ENCODE assay signal across 31 cellular contexts in genomic region chr17:9828296-9829059, GRCh38. TPM values are rescaled to one million over a fixed set of nuclear protein-coding genes. Genes with fewer than 3 reads are reported as not detected.
DNase-seq lines count a peak whose midpoint lies in the region; ATAC-seq, FAIRE-seq and TF ChIP-seq lines count a peak whose summit lies in the region.
"Had no signal": no experiment of that assay in that cellular context is flagged by ENCODE, and none has a peak within 500 bp of the region (broad histone marks: within the 10 kb centered on the region; RNA-seq: fewer than 3 reads in every experiment).

No MANE protein-coding gene starts in this region.

- peaks cover 6% of the 10 kb centered on the region for H3K4me1 Mint-ChIP-seq in astrocyte (ENCODE audit: low read depth, unreplicated experiment)
- H3K4me1 Mint-ChIP-seq: stimulated activated naive B cell treated with anti-CD40 and anti-IgM and Interleukin-4, amounts not matched to agents 10 μg/mL and 1 μg/mL and 100 μg/mL, for 72 hours had no signal

- no peaks in the 10 kb centered on the region for H3K36me3 Mint-ChIP-seq in astrocyte (ENCODE audit: low read depth, unreplicated experiment)
- H3K36me3 Mint-ChIP-seq: stimulated activated naive B cell treated with anti-CD40 and anti-IgM and Interleukin-4, amounts not matched to agents 10 μg/mL and 1 μg/mL and 100 μg/mL, for 72 hours had no signal

- peaks cover 16% of the 10 kb centered on the region for H3K27me3 Mint-ChIP-seq in astrocyte (ENCODE audit: low read depth, unreplicated experiment)

- no peak overlapping the region for H3K27ac Mint-ChIP-seq in astrocyte (ENCODE audit: unreplicated experiment)
- H3K27ac Mint-ChIP-seq: activated naive CD4-positive, alpha-beta T cell treated with anti-CD3 and anti-CD28 coated beads for 36 hours; activated T-helper 1 cell treated with anti-CD3 and anti-CD28 coated beads, Interleukin-12 subunit alpha, Interleukin-12 subunit beta, Interleukin-2, Interleukin-4 antibody, amounts not matched to agents 30 ng/mL and 10 ng/mL and 1 ng/mL, durations not matched to agents 14 hours and 24 hours and 36 hours; stimulated activated naive B cell treated with anti-CD40 and anti-IgM and Interleukin-4, amounts not matched to agents 10 μg/mL and 1 μg/mL and 100 μg/mL, for 72 hours had no signal

- no peak overlapping the region for H2AFZ ChIP-seq in astrocyte (ENCODE audit: low read depth, low read length)

- no peak for FAIRE-seq in astrocyte (lab: Jason Lieb, UNC)
- FAIRE-seq: K562, TTC549 had no signal

- no peak for TF ChIP-seq CTCF in astrocyte (IDR thresholded peaks at IDR 0.05; ENCODE audit: insufficient read depth, low read depth, low read length)
- TF ChIP-seq CTCF in omental fat pad (IDR thresholded peaks at IDR 0.05), result no peak
- no peak for TF ChIP-seq CTCF in vagina (IDR thresholded peaks at IDR 0.05)
- no peak for TF ChIP-seq CTCF in GM13976 (IDR thresholded peaks at IDR 0.05; ENCODE audit: borderline replicate concordance, control extremely low read depth, extremely low read depth, insufficient read depth, missing control alignments)

- H3K9ac ChIP-seq in astrocyte (ENCODE audit: low read length), result no peak overlapping the region

- H3K4me1 ChIP-seq in astrocyte (ENCODE audit: insufficient read depth, low read length), result no peaks in the 10 kb centered on the region
- peaks cover 8% of the 10 kb centered on the region for H3K4me1 ChIP-seq in vagina
- H3K4me1 ChIP-seq: breast epithelium, foreskin keratinocyte, right lobe of liver had no signal

- no peaks in the 10 kb centered on the region for H3K79me2 ChIP-seq in astrocyte (ENCODE audit: insufficient read depth, low read length)

- no peaks in the 10 kb centered on the region for H4K20me1 ChIP-seq in astrocyte (ENCODE audit: insufficient read depth, low read length)

- H3K4me3 ChIP-seq in astrocyte (ENCODE audit: insufficient read depth, low read depth, low read length) (no peak overlapping the region), vagina (no peak overlapping the region)
- H3K4me3 ChIP-seq: breast epithelium, coronary artery, K562, right lobe of liver had no signal

- H3K4me2 ChIP-seq in astrocyte (ENCODE audit: low read length), result no peak overlapping the region

- H3K27ac ChIP-seq in astrocyte (ENCODE audit: low read depth, low read length) (no peak overlapping the region), vagina (peak overlapping the region; percentile 64)
- H3K27ac ChIP-seq: breast epithelium, C4-2B, coronary artery, foreskin keratinocyte had no signal

- DNase-seq in astrocyte (ENCODE audit: low read depth) (peak; percentile 61), iris pigment epithelial cell (ENCODE audit: low read depth) (peak; percentile 26), omental fat pad (ENCODE audit: low spot score) (no peak), vagina (ENCODE audit: extremely low spot score in 2 of 2) (no peak), GM13976 (ENCODE audit: low spot score) (no peak), HT-29 (ENCODE audit: low spot score) (no peak)
- no peak for DNase-seq in activated CD8-positive, alpha-beta memory T cell treated with anti-CD3 and anti-CD28 coated beads, Interleukin-2, amount 50 U/mL, for 4 hours
- DNase-seq: activated CD4-positive, alpha-beta T cell treated with anti-CD3 and anti-CD28 coated beads, Interleukin-2, amount 50 U/mL, for 48 hours; activated naive CD4-positive, alpha-beta T cell treated with anti-CD3 and anti-CD28 coated beads for 36 hours; amygdala; DND-41; effector memory CD4-positive, alpha-beta T cell; erythroblast; foreskin keratinocyte; HCEC 1CT; left ventricle myocardium superior; NCI-H1092 treated with DMSO at 0.1 percent for 48 hours; NCI-H187 treated with DMSO at 0.1 percent for 48 hours; NCI-H526 treated with DMSO at 0.1 percent for 48 hours; right lobe of liver; stimulated activated naive B cell treated with anti-CD40 and anti-IgM and Interleukin-4, amounts not matched to agents 10 μg/mL and 1 μg/mL and 100 μg/mL, for 72 hours had no signal

- intact Hi-C loops in vagina (cut with DNase I), result no loop called here

- ATAC-seq in omental fat pad (ENCODE audit: low FRiP score), result peak; percentile 71
- ATAC-seq: foreskin keratinocyte; K562; left ventricle myocardium superior; Panc1; right lobe of liver; stimulated activated naive B cell treated with anti-CD40 and anti-IgM and Interleukin-4, amounts not matched to agents 10 μg/mL and 1 μg/mL and 100 μg/mL, for 72 hours had no signal

- H3K27me3 ChIP-seq in astrocyte (ENCODE audit: insufficient read depth, low read length) (peaks cover 2% of the 10 kb centered on the region), vagina (no peaks in the 10 kb centered on the region)
- H3K27me3 ChIP-seq: breast epithelium, foreskin keratinocyte, right lobe of liver had no signal

- peaks cover 4% of the 10 kb centered on the region for H3K9me3 Mint-ChIP-seq in astrocyte (ENCODE audit: unreplicated experiment)
- H3K9me3 Mint-ChIP-seq: activated naive CD4-positive, alpha-beta T cell treated with anti-CD3 and anti-CD28 coated beads for 36 hours; activated T-helper 1 cell treated with anti-CD3 and anti-CD28 coated beads, Interleukin-12 subunit alpha, Interleukin-12 subunit beta, Interleukin-2, Interleukin-4 antibody, amounts not matched to agents 30 ng/mL and 10 ng/mL and 1 ng/mL, durations not matched to agents 14 hours and 24 hours and 36 hours; stimulated activated naive B cell treated with anti-CD40 and anti-IgM and Interleukin-4, amounts not matched to agents 10 μg/mL and 1 μg/mL and 100 μg/mL, for 72 hours had no signal

- no peak overlapping the region for H3K4me3 Mint-ChIP-seq in astrocyte (ENCODE audit: unreplicated experiment)
- H3K4me3 Mint-ChIP-seq: activated naive CD4-positive, alpha-beta T cell treated with anti-CD3 and anti-CD28 coated beads for 36 hours; activated T-helper 1 cell treated with anti-CD3 and anti-CD28 coated beads, Interleukin-12 subunit alpha, Interleukin-12 subunit beta, Interleukin-2, Interleukin-4 antibody, amounts not matched to agents 30 ng/mL and 10 ng/mL and 1 ng/mL, durations not matched to agents 14 hours and 24 hours and 36 hours; stimulated activated naive B cell treated with anti-CD40 and anti-IgM and Interleukin-4, amounts not matched to agents 10 μg/mL and 1 μg/mL and 100 μg/mL, for 72 hours had no signal

- no peaks in the 10 kb centered on the region for H3K9me3 ChIP-seq in astrocyte (ENCODE audit: insufficient read depth, low read depth, low read length)
- no peaks in the 10 kb centered on the region for H3K9me3 ChIP-seq in vagina
- H3K9me3 ChIP-seq: breast epithelium, right lobe of liver had no signal

- H3K36me3 ChIP-seq in astrocyte (ENCODE audit: insufficient read depth, low read length) (no peaks in the 10 kb centered on the region), vagina (no peaks in the 10 kb centered on the region)
- H3K36me3 ChIP-seq: breast epithelium, right lobe of liver had no signal

- in situ Hi-C loops in GM13976 (cut with MboI; ENCODE audit: low sequenced_read_pairs, unreplicated experiment), result no loop called here

- no peak for TF ChIP-seq POLR2A in vagina (IDR thresholded peaks at IDR 0.05)

RNA-seq across cellular contexts. Expression of gene GLP2R, which starts 2.8 kb away (rescaled TPM):
- 0.17 and 0.41 TPM in 2 replicates for total RNA-seq in astrocyte
- total RNA-seq in omental fat pad, result 10 to 100 TPM; 11.2 to 33.0 (median 21.3) TPM
- 2.9 TPM for total RNA-seq in vagina
- total RNA-seq in HT-29 (2014; rRNA removed; shearing (Covaris generic)), result 0.03 TPM in 1 of 2 replicates, not detected in the other
- total RNA-seq: activated naive CD4-positive, alpha-beta T cell treated with anti-CD3 and anti-CD28 coated beads for 36 hours; activated T-helper 1 cell treated with anti-CD3 and anti-CD28 coated beads, Interleukin-12 subunit alpha, Interleukin-12 subunit beta, Interleukin-2, Interleukin-4 antibody, amounts not matched to agents 30 ng/mL and 10 ng/mL and 1 ng/mL, durations not matched to agents 14 hours and 24 hours and 36 hours; foreskin keratinocyte; K562 had no signal

RNA-seq across cellular contexts. Expression of gene GSG1L2, which starts 6.6 kb away (rescaled TPM):
- total RNA-seq in astrocyte (not detected in 2 replicates), omental fat pad (not detected), vagina (not detected)
- not detected in 2 replicates for total RNA-seq in HT-29 (2014; rRNA removed; shearing (Covaris generic))
- total RNA-seq: activated naive CD4-positive, alpha-beta T cell treated with anti-CD3 and anti-CD28 coated beads for 36 hours; activated T-helper 1 cell treated with anti-CD3 and anti-CD28 coated beads, Interleukin-12 subunit alpha, Interleukin-12 subunit beta, Interleukin-2, Interleukin-4 antibody, amounts not matched to agents 30 ng/mL and 10 ng/mL and 1 ng/mL, durations not matched to agents 14 hours and 24 hours and 36 hours; breast epithelium; foreskin keratinocyte; HT1080; K562; left ventricle myocardium superior; M059J; posterior vena cava; right lobe of liver had no signal

RNA-seq across cellular contexts. Expression of gene DHRS7C, which starts 37.1 kb away (rescaled TPM):
- not detected in 2 replicates for total RNA-seq in astrocyte
- total RNA-seq in omental fat pad, result not detected
- not detected for total RNA-seq in vagina
- total RNA-seq in HT-29 (2014; rRNA removed; shearing (Covaris generic)), result not detected in 2 replicates
- total RNA-seq: activated naive CD4-positive, alpha-beta T cell treated with anti-CD3 and anti-CD28 coated beads for 36 hours; activated T-helper 1 cell treated with anti-CD3 and anti-CD28 coated beads, Interleukin-12 subunit alpha, Interleukin-12 subunit beta, Interleukin-2, Interleukin-4 antibody, amounts not matched to agents 30 ng/mL and 10 ng/mL and 1 ng/mL, durations not matched to agents 14 hours and 24 hours and 36 hours; breast epithelium; foreskin keratinocyte; HT1080; K562; M059J; posterior vena cava; right lobe of liver had no signal

Comparison
In these comparisons a context has a peak if more than half of its experiments do, and no peak if none do; other contexts are left out.
1. DNase-seq: peak in astrocyte (single experiment) and iris pigment epithelial cell (single experiment); none in omental fat pad (single experiment), vagina (0 of 2), GM13976 (single experiment), HT-29 (single experiment) and activated CD8-positive, alpha-beta memory T cell treated with anti-CD3 and anti-CD28 coated beads, Interleukin-2, amount 50 U/mL, for 4 hours (single experiment).